22 cellular contexts compared by ENCODE assay signal in genomic region chr12:10701843-10702242, GRCh38. TPM values are rescaled to one million over a fixed set of nuclear protein-coding genes. Genes with fewer than 3 reads are reported as not detected.
DNase-seq lines count a peak whose midpoint lies in the region; ATAC-seq and TF ChIP-seq lines count a peak whose summit lies in the region.
"Had no signal": no experiment of that assay in that cellular context is flagged by ENCODE, and none has a peak within 500 bp of the region (broad histone marks: within the 10 kb centered on the region; RNA-seq: fewer than 3 reads in every experiment).

No MANE protein-coding gene starts in this region.

- no peak for ATAC-seq in stimulated activated naive CD8-positive, alpha-beta T cell treated with anti-CD3 and anti-CD28 coated beads, Interleukin-15, amount 100 ng/mL, for 72 hours
- no peak for ATAC-seq in activated naive CD8-positive, alpha-beta T cell treated with anti-CD3 and anti-CD28 coated beads, Interleukin-2, amount 50 U/mL, for 24 hours
- no peak for ATAC-seq in HG03442 (IDR thresholded peaks at IDR 0.05; ENCODE audit: unreplicated experiment)
- ATAC-seq: body of pancreas had no signal

- H3K4me1 Mint-ChIP-seq in T-helper 1 cell treated with Interleukin-12 subunit alpha and Interleukin-12 subunit beta and Interleukin-4 antibody, amounts not matched to agents 30 μg/mL and 1 μg/mL, for 36 hours (ENCODE audit: low read depth) = peaks cover 13% of the 10 kb centered on the region
- peaks cover 24% of the 10 kb centered on the region for H3K4me1 Mint-ChIP-seq in stimulated activated naive CD8-positive, alpha-beta T cell treated with anti-CD3 and anti-CD28 coated beads, Interleukin-15, Interleukin-2, amounts not matched to agents 100 ng/mL and 50 ng/mL, for 24 hours (ENCODE audit: low read depth)
- H3K4me1 Mint-ChIP-seq in stimulated activated naive CD8-positive, alpha-beta T cell treated with anti-CD3 and anti-CD28 coated beads, Interleukin-15, amount 100 ng/mL, for 72 hours = peaks cover 16% of the 10 kb centered on the region
- peaks cover 16% of the 10 kb centered on the region for H3K4me1 Mint-ChIP-seq in activated naive CD8-positive, alpha-beta T cell treated with anti-CD3 and anti-CD28 coated beads, Interleukin-2, amount 50 U/mL, for 24 hours

- no peaks in the 10 kb centered on the region for H3K9me3 ChIP-seq in vagina
- H3K9me3 ChIP-seq: body of pancreas, SK-N-SH, upper lobe of left lung had no signal

- H3K27ac Mint-ChIP-seq in T-helper 1 cell treated with Interleukin-12 subunit alpha and Interleukin-12 subunit beta and Interleukin-4 antibody, amounts not matched to agents 30 μg/mL and 1 μg/mL, for 36 hours = peak overlapping the region; percentile 64
- peak overlapping the region; percentile 55 for H3K27ac Mint-ChIP-seq in stimulated activated naive CD8-positive, alpha-beta T cell treated with anti-CD3 and anti-CD28 coated beads, Interleukin-15, Interleukin-2, amounts not matched to agents 100 ng/mL and 50 ng/mL, for 24 hours
- H3K27ac Mint-ChIP-seq in stimulated activated naive CD8-positive, alpha-beta T cell treated with anti-CD3 and anti-CD28 coated beads, Interleukin-15, amount 100 ng/mL, for 72 hours = no peak overlapping the region
- H3K27ac Mint-ChIP-seq in activated naive CD8-positive, alpha-beta T cell treated with anti-CD3 and anti-CD28 coated beads, Interleukin-2, amount 50 U/mL, for 24 hours = peak overlapping the region; percentile 72

- H3K27ac ChIP-seq in vagina = peak overlapping the region; percentile 69
- H3K27ac ChIP-seq: body of pancreas, foreskin keratinocyte, hepatocyte had no signal

- TF ChIP-seq POLR2A in vagina (IDR thresholded peaks at IDR 0.05) = no peak

- H3K9me3 Mint-ChIP-seq in T-helper 1 cell treated with Interleukin-12 subunit alpha and Interleukin-12 subunit beta and Interleukin-4 antibody, amounts not matched to agents 30 μg/mL and 1 μg/mL, for 36 hours = no peaks in the 10 kb centered on the region
- no peaks in the 10 kb centered on the region for H3K9me3 Mint-ChIP-seq in stimulated activated naive CD8-positive, alpha-beta T cell treated with anti-CD3 and anti-CD28 coated beads, Interleukin-15, Interleukin-2, amounts not matched to agents 100 ng/mL and 50 ng/mL, for 24 hours
- no peaks in the 10 kb centered on the region for H3K9me3 Mint-ChIP-seq in stimulated activated naive CD8-positive, alpha-beta T cell treated with anti-CD3 and anti-CD28 coated beads, Interleukin-15, amount 100 ng/mL, for 72 hours
- H3K9me3 Mint-ChIP-seq in activated naive CD8-positive, alpha-beta T cell treated with anti-CD3 and anti-CD28 coated beads, Interleukin-2, amount 50 U/mL, for 24 hours = no peaks in the 10 kb centered on the region
- H3K9me3 Mint-ChIP-seq: activated CD4-positive, alpha-beta memory T cell treated with anti-CD3 and anti-CD28 coated beads, Interleukin-2, amount 10 ng/mL, durations not matched to agents 7 days and 5 days; naive B cell had no signal

- H3K27me3 Mint-ChIP-seq in T-helper 1 cell treated with Interleukin-12 subunit alpha and Interleukin-12 subunit beta and Interleukin-4 antibody, amounts not matched to agents 30 μg/mL and 1 μg/mL, for 36 hours (ENCODE audit: low read depth) = no peaks in the 10 kb centered on the region
- no peaks in the 10 kb centered on the region for H3K27me3 Mint-ChIP-seq in stimulated activated naive CD8-positive, alpha-beta T cell treated with anti-CD3 and anti-CD28 coated beads, Interleukin-15, Interleukin-2, amounts not matched to agents 100 ng/mL and 50 ng/mL, for 24 hours
- no peaks in the 10 kb centered on the region for H3K27me3 Mint-ChIP-seq in stimulated activated naive CD8-positive, alpha-beta T cell treated with anti-CD3 and anti-CD28 coated beads, Interleukin-15, amount 100 ng/mL, for 72 hours
- no peaks in the 10 kb centered on the region for H3K27me3 Mint-ChIP-seq in activated naive CD8-positive, alpha-beta T cell treated with anti-CD3 and anti-CD28 coated beads, Interleukin-2, amount 50 U/mL, for 24 hours
- H3K27me3 Mint-ChIP-seq: activated CD4-positive, alpha-beta memory T cell treated with anti-CD3 and anti-CD28 coated beads, Interleukin-2, amount 10 ng/mL, durations not matched to agents 7 days and 5 days; naive B cell had no signal

- no peaks in the 10 kb centered on the region for H3K27me3 ChIP-seq in vagina
- H3K27me3 ChIP-seq: body of pancreas, foreskin keratinocyte, hepatocyte, upper lobe of left lung had no signal

- no peak for TF ChIP-seq CTCF in vagina (IDR thresholded peaks at IDR 0.05)

- peaks cover 0 to 70% of the 10 kb centered on the region in 2 donors for H3K36me3 ChIP-seq in vagina

- peaks cover 35% of the 10 kb centered on the region for H3K36me3 Mint-ChIP-seq in T-helper 1 cell treated with Interleukin-12 subunit alpha and Interleukin-12 subunit beta and Interleukin-4 antibody, amounts not matched to agents 30 μg/mL and 1 μg/mL, for 36 hours (ENCODE audit: low read depth)
- peaks cover 79% of the 10 kb centered on the region for H3K36me3 Mint-ChIP-seq in stimulated activated naive CD8-positive, alpha-beta T cell treated with anti-CD3 and anti-CD28 coated beads, Interleukin-15, Interleukin-2, amounts not matched to agents 100 ng/mL and 50 ng/mL, for 24 hours (ENCODE audit: low read depth)
- H3K36me3 Mint-ChIP-seq in activated naive CD8-positive, alpha-beta T cell treated with anti-CD3 and anti-CD28 coated beads, Interleukin-2, amount 50 U/mL, for 24 hours (ENCODE audit: low read depth) = peaks cover 65% of the 10 kb centered on the region

- intact Hi-C loops in vagina (cut with DNase I) = no loop called here

- H3K4me3 ChIP-seq in vagina = no peak overlapping the region
- H3K4me3 ChIP-seq: body of pancreas, hepatocyte, upper lobe of left lung had no signal

- no peak for DNase-seq in T-helper 1 cell
- no peak for DNase-seq in stimulated activated naive CD8-positive, alpha-beta T cell treated with anti-CD3 and anti-CD28 coated beads, Interleukin-15, amount 100 ng/mL, for 72 hours
- DNase-seq in activated naive CD8-positive, alpha-beta T cell treated with anti-CD3 and anti-CD28 coated beads, Interleukin-2, amount 50 U/mL, for 24 hours = no peak
- DNase-seq in vagina (ENCODE audit: extremely low spot score in 2 of 2) = no peak
- DNase-seq in AG08395 (ENCODE audit: low spot score) = no peak
- DNase-seq: 8988T, body of pancreas, foreskin keratinocyte, GDM1, GOT3, Karpas-422, naive B cell, NCI-H1694, NCI-H774, SK-N-SH had no signal

- peaks cover 18% of the 10 kb centered on the region for H3K4me1 ChIP-seq in vagina
- H3K4me1 ChIP-seq: body of pancreas, foreskin keratinocyte, upper lobe of left lung had no signal

- no peak overlapping the region for H3K4me3 Mint-ChIP-seq in T-helper 1 cell treated with Interleukin-12 subunit alpha and Interleukin-12 subunit beta and Interleukin-4 antibody, amounts not matched to agents 30 μg/mL and 1 μg/mL, for 36 hours
- no peak overlapping the region for H3K4me3 Mint-ChIP-seq in stimulated activated naive CD8-positive, alpha-beta T cell treated with anti-CD3 and anti-CD28 coated beads, Interleukin-15, Interleukin-2, amounts not matched to agents 100 ng/mL and 50 ng/mL, for 24 hours
- H3K4me3 Mint-ChIP-seq in stimulated activated naive CD8-positive, alpha-beta T cell treated with anti-CD3 and anti-CD28 coated beads, Interleukin-15, amount 100 ng/mL, for 72 hours = no peak overlapping the region
- H3K4me3 Mint-ChIP-seq in activated naive CD8-positive, alpha-beta T cell treated with anti-CD3 and anti-CD28 coated beads, Interleukin-2, amount 50 U/mL, for 24 hours = no peak overlapping the region
- H3K4me3 Mint-ChIP-seq: naive B cell had no signal

RNA-seq across cellular contexts. Expression of gene YBX3, which starts 21.3 kb away (rescaled TPM):
- total RNA-seq in vagina = 356 TPM

RNA-seq across cellular contexts. Expression of gene STYK1, which starts 28.0 kb away (rescaled TPM):
- total RNA-seq in vagina = 6.4 TPM
- total RNA-seq: skeletal muscle tissue had no signal

Comparison
In these comparisons a context has a peak if more than half of its experiments do, and no peak if none do; other contexts are left out.
1. H3K27ac Mint-ChIP-seq: peak in T-helper 1 cell treated with Interleukin-12 subunit alpha and Interleukin-12 subunit beta and Interleukin-4 antibody, amounts not matched to agents 30 μg/mL and 1 μg/mL, for 36 hours (single experiment), stimulated activated naive CD8-positive, alpha-beta T cell treated with anti-CD3 and anti-CD28 coated beads, Interleukin-15, Interleukin-2, amounts not matched to agents 100 ng/mL and 50 ng/mL, for 24 hours (single experiment) and activated naive CD8-positive, alpha-beta T cell treated with anti-CD3 and anti-CD28 coated beads, Interleukin-2, amount 50 U/mL, for 24 hours (single experiment); none in stimulated activated naive CD8-positive, alpha-beta T cell treated with anti-CD3 and anti-CD28 coated beads, Interleukin-15, amount 100 ng/mL, for 72 hours (0 of 2).